In the genomic region with DNA sequence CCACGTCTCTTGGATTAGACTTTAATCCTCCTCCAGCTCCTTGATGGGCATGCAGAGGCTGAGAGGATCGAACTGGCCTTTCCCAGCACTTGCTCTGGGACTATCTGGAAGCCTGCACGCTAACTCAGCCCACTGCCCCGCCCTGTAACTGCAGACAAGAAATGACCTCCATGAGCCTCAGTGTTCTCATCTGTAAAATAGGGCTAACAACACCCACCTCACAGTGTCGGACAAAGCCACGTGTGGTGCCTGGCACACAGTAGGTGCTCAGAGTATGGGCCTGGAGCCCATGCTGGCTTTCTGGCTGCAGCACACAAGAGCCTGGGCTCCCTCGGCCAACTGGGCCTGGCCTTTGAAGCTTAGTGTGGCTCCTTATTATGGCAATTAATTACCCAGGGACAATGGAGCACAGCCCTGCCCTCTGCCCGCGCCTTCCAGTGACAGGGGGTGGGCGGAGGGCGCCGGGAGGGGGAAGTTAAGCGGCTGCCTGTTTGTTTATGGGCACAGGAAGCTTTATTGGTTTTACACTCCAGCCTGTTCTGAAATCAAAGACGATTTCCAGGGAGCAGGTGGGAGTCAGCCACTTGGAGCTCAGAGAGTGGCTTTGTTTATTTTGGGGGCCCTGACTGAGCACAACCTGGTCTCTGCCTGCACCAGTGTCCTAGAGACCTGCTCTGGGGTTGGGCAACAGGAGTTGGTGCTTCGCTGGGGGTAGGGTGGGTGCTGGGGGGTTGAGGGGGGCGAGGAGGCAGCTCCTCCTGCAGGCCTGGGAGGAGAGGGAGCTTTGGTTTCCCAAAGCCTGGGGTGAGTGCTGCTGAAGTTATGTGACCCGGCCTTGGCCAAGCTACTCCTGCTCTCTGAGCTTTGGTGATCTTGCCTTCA, we compare ENCODE assay signal across 14 cellular contexts. TPM values are rescaled to one million over a fixed set of nuclear protein-coding genes. Genes with fewer than 3 reads are reported as not detected.
"Had no signal": no experiment of that assay in that cellular context is flagged by ENCODE, and none has a peak within 500 bp of the region (broad histone marks: within the 10 kb centered on the region; RNA-seq: fewer than 3 reads in every experiment).

No MANE protein-coding gene starts in this region.

- ATAC-seq: left lung, pancreas had no signal

- DNase-seq: activated B cell treated with CpG ODN at 0.5 μM for 24 hours; activated CD4-positive, alpha-beta T cell treated with anti-CD3 and anti-CD28 coated beads, Interleukin-2, amount 10 ng/mL, durations not matched to agents 7 days and 5 days; activated T-cell treated with anti-CD3 and anti-CD28 coated beads, Interleukin-2, amount 50 U/mL, for 1 hour; caudate nucleus; colonic mucosa; foreskin melanocyte; head of caudate nucleus; left lung; pancreas; stimulated activated CD4-positive, alpha-beta T cell treated with anti-CD3 and anti-CD28 coated beads, Interleukin-4, amount 100 ng/mL, for 1 hour; stimulated activated CD8-positive, alpha-beta memory T cell treated with anti-CD3 and anti-CD28 coated beads, Interleukin-4, amount 100 ng/mL, for 48 hours; upper lobe of left lung had no signal

RNA-seq across cellular contexts. Expression of a gene that starts 31.0 kb away (rescaled TPM):
- total RNA-seq: activated B cell treated with CpG ODN at 0.5 μM for 24 hours; activated CD4-positive, alpha-beta T cell treated with anti-CD3 and anti-CD28 coated beads, Interleukin-2, amount 10 ng/mL, durations not matched to agents 7 days and 5 days; colonic mucosa; left lung; pancreas; renal cortical epithelial cell; temporal lobe; upper lobe of left lung had no signal
